Comparison of ENCODE assay signal across 22 cellular contexts in the genomic region with DNA sequence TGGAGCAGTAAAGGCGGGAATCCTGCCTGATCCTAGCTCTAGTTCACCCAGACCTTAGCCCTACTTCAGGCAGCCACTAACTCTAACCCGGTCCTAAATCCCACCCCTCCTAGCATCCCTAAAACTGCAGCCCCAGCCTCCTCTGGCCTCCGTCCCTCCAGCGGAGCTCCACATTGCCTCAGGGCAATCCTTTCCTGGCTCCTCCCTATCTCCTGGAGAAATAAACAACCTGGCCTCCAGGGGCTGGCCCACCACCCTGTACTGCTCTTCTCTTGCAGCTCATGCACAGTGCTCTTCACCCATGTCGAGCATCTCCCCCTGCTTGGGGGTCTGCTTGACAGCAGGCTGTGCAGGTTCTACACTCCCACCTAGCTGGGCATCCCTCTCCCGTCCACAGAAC. TPM values are rescaled to one million over a fixed set of nuclear protein-coding genes. Genes with fewer than 3 reads are reported as not detected.
DNase-seq lines count a peak whose midpoint lies in the region; ATAC-seq and TF ChIP-seq lines count a peak whose summit lies in the region.
"Had no signal": no experiment of that assay in that cellular context is flagged by ENCODE, and none has a peak within 500 bp of the region (broad histone marks: within the 10 kb centered on the region; RNA-seq: fewer than 3 reads in every experiment).

No MANE protein-coding gene starts in this region.

- 0 out of 2 replicates have a peak, but pooled peaks cover 3% of the 10 kb centered on the region for H4K20me1 ChIP-seq in GM23338 (replicated peaks; ENCODE audit: insufficient read depth)
- no peaks in the 10 kb centered on the region for H4K20me1 ChIP-seq in SK-N-SH (ENCODE audit: insufficient read depth)

- TF ChIP-seq EP300 in SK-N-SH (IDR thresholded peaks at IDR 0.05; ENCODE audit: borderline replicate concordance in 1 of 2, low read depth in 1 of 2, low read length in 1 of 2): no peak

- POLR2A ChIA-PET in activated CD8-positive, alpha-beta T cell treated with anti-CD3 and anti-CD28 coated beads for 36 hours (lab: Charles Lee): interaction anchor here (0.7 kb wide), 1 partner anchor 97 kb away, joined by 3 read pairs; no protein-coding TSS in a partner anchor
- POLR2A ChIA-PET in activated CD8-positive, alpha-beta T cell treated with anti-CD3 and anti-CD28 coated beads, Interleukin-2, amount 10 ng/mL, durations not matched to agents 7 days and 5 days (lab: Charles Lee): no interaction called here
- POLR2A ChIA-PET in SK-N-SH (lab: Yijun Ruan, JAX): no interaction called here

- H3K27me3 ChIP-seq in GM23338 (ENCODE audit: insufficient read depth): no peaks in the 10 kb centered on the region
- H3K27me3 ChIP-seq in SK-N-SH (ENCODE audit: insufficient read depth): no peaks in the 10 kb centered on the region

- no peak for DNase-seq in activated CD8-positive, alpha-beta T cell treated with anti-CD3 and anti-CD28 coated beads for 36 hours
- no peak for DNase-seq in activated CD8-positive, alpha-beta T cell treated with anti-CD3 and anti-CD28 coated beads, Interleukin-2, amount 10 ng/mL, durations not matched to agents 7 days and 5 days
- DNase-seq in GM23338 (ENCODE audit: low spot score) (peak; percentile 36), naive B cell (no peak), NCI-H524 treated with DMSO at 0.1 percent for 48 hours (lab: John Stamatoyannopoulos, UW) (no peak), SK-N-SH (no peak)
- no peak for DNase-seq in central memory CD4-positive, alpha-beta T cell
- DNase-seq: activated CD4-positive, alpha-beta memory T cell treated with anti-CD3 and anti-CD28 coated beads, Interleukin-2, amount 10 ng/mL, durations not matched to agents 7 days and 5 days; activated naive CD4-positive, alpha-beta T cell treated with anti-CD3 and anti-CD28 coated beads, Interleukin-2, amount 10 ng/mL, durations not matched to agents 7 days and 5 days; caudate nucleus; left cardiac atrium; mammary epithelial cell; NCI-H1048; NCI-H187 treated with DMSO at 0.1 percent for 48 hours; NCI-H526 treated with DMSO at 0.1 percent for 48 hours; nucleus accumbens; WERI-Rb-1 had no signal

- no peaks in the 10 kb centered on the region for H3K27me3 Mint-ChIP-seq in activated CD8-positive, alpha-beta T cell treated with anti-CD3 and anti-CD28 coated beads for 36 hours
- H3K27me3 Mint-ChIP-seq in activated CD8-positive, alpha-beta T cell treated with anti-CD3 and anti-CD28 coated beads, Interleukin-2, amount 10 ng/mL, durations not matched to agents 7 days and 5 days (ENCODE audit: low read depth): no peaks in the 10 kb centered on the region
- peaks cover 20% of the 10 kb centered on the region for H3K27me3 Mint-ChIP-seq in GM23338 (ENCODE audit: insufficient read depth, low read depth, poor library complexity)
- H3K27me3 Mint-ChIP-seq in activated naive CD8-positive, alpha-beta T cell: no peaks in the 10 kb centered on the region
- no peaks in the 10 kb centered on the region for H3K27me3 Mint-ChIP-seq in naive B cell
- H3K27me3 Mint-ChIP-seq: activated CD4-positive, alpha-beta memory T cell treated with anti-CD3 and anti-CD28 coated beads, Interleukin-2, amount 10 ng/mL, durations not matched to agents 7 days and 5 days; activated naive CD4-positive, alpha-beta T cell treated with anti-CD3 and anti-CD28 coated beads, Interleukin-2, amount 10 ng/mL, durations not matched to agents 7 days and 5 days had no signal

- no peak for ATAC-seq in activated CD8-positive, alpha-beta T cell treated with anti-CD3 and anti-CD28 coated beads for 36 hours
- no peak for ATAC-seq in activated CD8-positive, alpha-beta T cell treated with anti-CD3 and anti-CD28 coated beads, Interleukin-2, amount 10 ng/mL, durations not matched to agents 7 days and 5 days
- peak; percentile 54 for ATAC-seq in GM23338
- ATAC-seq in naive B cell (ENCODE audit: low read depth in 2 of 2): no peak
- ATAC-seq: left cardiac atrium had no signal

- H2AFZ ChIP-seq in GM23338 (no peak overlapping the region), SK-N-SH (ENCODE audit: low read depth) (no peak overlapping the region)

- H3K9me3 ChIP-seq in SK-N-SH: no peaks in the 10 kb centered on the region
- H3K9me3 ChIP-seq: HAP-1 had no signal

- no peak overlapping the region for H3K9ac ChIP-seq in SK-N-SH

- CTCF ChIA-PET in activated CD8-positive, alpha-beta T cell treated with anti-CD3 and anti-CD28 coated beads for 36 hours (lab: Charles Lee): interaction anchor here (1.0 to 9.9 kb wide), 7 partner anchors 9 to 171 kb away, joined by 4 to 112 read pairs (median 6); no protein-coding TSS in a partner anchor
- CTCF ChIA-PET in activated CD8-positive, alpha-beta T cell treated with anti-CD3 and anti-CD28 coated beads, Interleukin-2, amount 10 ng/mL, durations not matched to agents 7 days and 5 days (lab: Charles Lee): interaction anchor here (1.1 to 7.7 kb wide), 4 partner anchors 7 to 275 kb away, joined by 3 to 65 read pairs (median 25); a partner anchor contains a TSS
- CTCF ChIA-PET in SK-N-SH (lab: Yijun Ruan, JAX): interaction anchor here (0.6 to 3.3 kb wide), 4 partner anchors 12 to 286 kb away, joined by 3 to 36 read pairs (median 5); no protein-coding TSS in a partner anchor

- no peak overlapping the region for H3K4me2 ChIP-seq in GM23338
- no peak overlapping the region for H3K4me2 ChIP-seq in SK-N-SH

- H3K9me2 ChIP-seq in GM23338 (ENCODE audit: insufficient read depth): no peaks in the 10 kb centered on the region
- H3K9me2 ChIP-seq in SK-N-SH: no peaks in the 10 kb centered on the region

- H3K4me1 Mint-ChIP-seq in activated CD8-positive, alpha-beta T cell treated with anti-CD3 and anti-CD28 coated beads for 36 hours (ENCODE audit: low read depth): peaks cover 79% of the 10 kb centered on the region
- peaks cover 71% of the 10 kb centered on the region for H3K4me1 Mint-ChIP-seq in activated CD8-positive, alpha-beta T cell treated with anti-CD3 and anti-CD28 coated beads, Interleukin-2, amount 10 ng/mL, durations not matched to agents 7 days and 5 days (ENCODE audit: low read depth)
- peaks cover 14% of the 10 kb centered on the region for H3K4me1 Mint-ChIP-seq in GM23338
- peaks cover 81% of the 10 kb centered on the region for H3K4me1 Mint-ChIP-seq in activated naive CD8-positive, alpha-beta T cell (ENCODE audit: low read depth)
- H3K4me1 Mint-ChIP-seq in naive B cell: peaks cover 89 to 99% (median 96%) of the 10 kb centered on the region in 3 donors

- intact Hi-C loops in activated CD8-positive, alpha-beta T cell treated with anti-CD3 and anti-CD28 coated beads for 36 hours (cut with micrococcal nuclease): no loop called here

- H3K4me3 ChIP-seq in GM23338: no peak overlapping the region
- no peak overlapping the region for H3K4me3 ChIP-seq in SK-N-SH (ENCODE audit: low read depth in 2 of 2, low read length in 1 of 2)
- H3K4me3 ChIP-seq: HAP-1, skin epidermis had no signal

- H3K79me2 ChIP-seq in GM23338 (replicated peaks; ENCODE audit: insufficient read depth) (no peaks in the 10 kb centered on the region), SK-N-SH (ENCODE audit: insufficient read depth) (no peaks in the 10 kb centered on the region)

- no peak overlapping the region for H3K4me3 Mint-ChIP-seq in activated CD8-positive, alpha-beta T cell treated with anti-CD3 and anti-CD28 coated beads for 36 hours
- H3K4me3 Mint-ChIP-seq in activated CD8-positive, alpha-beta T cell treated with anti-CD3 and anti-CD28 coated beads, Interleukin-2, amount 10 ng/mL, durations not matched to agents 7 days and 5 days: no peak overlapping the region
- H3K4me3 Mint-ChIP-seq in GM23338 (no peak overlapping the region), naive B cell (peak overlapping the region; percentile 12 to 76 (median 62))
- peak overlapping the region; percentile 35 for H3K4me3 Mint-ChIP-seq in activated naive CD8-positive, alpha-beta T cell
- H3K4me3 Mint-ChIP-seq: activated CD4-positive, alpha-beta memory T cell treated with anti-CD3 and anti-CD28 coated beads, Interleukin-2, amount 10 ng/mL, durations not matched to agents 7 days and 5 days; activated naive CD4-positive, alpha-beta T cell treated with anti-CD3 and anti-CD28 coated beads, Interleukin-2, amount 10 ng/mL, durations not matched to agents 7 days and 5 days had no signal

- 72% methylated on average over 5 of the region's 6 CpGs for WGBS in SK-N-SH (ENCODE audit: low lambda C conversion rate)

- no peak for TF ChIP-seq RAD21 in SK-N-SH (IDR thresholded peaks at IDR 0.05; ENCODE audit: low read length)

- H3K4me1 ChIP-seq in GM23338 (ENCODE audit: insufficient read depth) (peaks cover 15% of the 10 kb centered on the region; the same call in 1 of the 2 replicates), SK-N-SH (ENCODE audit: control insufficient read depth in 1 of 2, insufficient read depth in 2 of 2, low read depth in 1 of 2, low read length in 1 of 2) (peaks cover 18 to 29% of the 10 kb centered on the region in 2 experiments; a peak in 3 of 4 replicates)

- H3K27ac ChIP-seq in GM23338 (ENCODE audit: low read depth): no peak overlapping the region
- H3K27ac ChIP-seq in SK-N-SH (ENCODE audit: low read depth in 2 of 2, low read length in 1 of 2): no peak overlapping the region
- H3K27ac ChIP-seq: epithelial cell of prostate, skin epidermis, WERI-Rb-1 had no signal

- H3K36me3 ChIP-seq in GM23338 (ENCODE audit: insufficient read depth): no peaks in the 10 kb centered on the region
- H3K36me3 ChIP-seq in SK-N-SH (replicated peaks in 1 of 2; ENCODE audit: control insufficient read depth in 1 of 2, insufficient read depth in 2 of 2, low read length in 1 of 2): no peaks in the 10 kb centered on the region
- H3K36me3 ChIP-seq: HAP-1, WERI-Rb-1 had no signal

- H3F3A ChIP-seq in GM23338 (replicated peaks; ENCODE audit: low read depth) (no peaks in the 10 kb centered on the region), SK-N-SH (replicated peaks; ENCODE audit: insufficient read depth) (no peaks in the 10 kb centered on the region)

- peaks cover 31% of the 10 kb centered on the region for H3K36me3 Mint-ChIP-seq in activated CD8-positive, alpha-beta T cell treated with anti-CD3 and anti-CD28 coated beads for 36 hours (ENCODE audit: low read depth)
- H3K36me3 Mint-ChIP-seq in activated CD8-positive, alpha-beta T cell treated with anti-CD3 and anti-CD28 coated beads, Interleukin-2, amount 10 ng/mL, durations not matched to agents 7 days and 5 days (ENCODE audit: low read depth): peaks cover 15% of the 10 kb centered on the region
- H3K36me3 Mint-ChIP-seq in GM23338 (ENCODE audit: low read depth): peaks cover 3% of the 10 kb centered on the region; the same call in 1 of the 3 replicates
- peaks cover 16% of the 10 kb centered on the region for H3K36me3 Mint-ChIP-seq in activated naive CD8-positive, alpha-beta T cell
- H3K36me3 Mint-ChIP-seq in naive B cell: peaks cover 12 to 16% of the 10 kb centered on the region in 2 donors

- no peak for TF ChIP-seq CTCF in activated CD8-positive, alpha-beta T cell treated with anti-CD3 and anti-CD28 coated beads for 36 hours (IDR thresholded peaks at IDR 0.05)
- TF ChIP-seq CTCF in GM23338 (conservative IDR thresholded peaks at IDR 0.05; ENCODE audit: low read depth in 2 of 2): no peak
- no peak for TF ChIP-seq CTCF in SK-N-SH (IDR thresholded peaks at IDR 0.05)

- peak overlapping the region; percentile 0 for H3K27ac Mint-ChIP-seq in activated CD8-positive, alpha-beta T cell treated with anti-CD3 and anti-CD28 coated beads for 36 hours
- H3K27ac Mint-ChIP-seq in activated CD8-positive, alpha-beta T cell treated with anti-CD3 and anti-CD28 coated beads, Interleukin-2, amount 10 ng/mL, durations not matched to agents 7 days and 5 days: no peak overlapping the region
- H3K27ac Mint-ChIP-seq in GM23338: no peak overlapping the region
- peak overlapping the region; percentile 82 for H3K27ac Mint-ChIP-seq in activated naive CD8-positive, alpha-beta T cell
- H3K27ac Mint-ChIP-seq in naive B cell: peak overlapping the region in 4 of 6 donors; percentile 37 to 94 (median 72)
- H3K27ac Mint-ChIP-seq: activated CD4-positive, alpha-beta memory T cell treated with anti-CD3 and anti-CD28 coated beads, Interleukin-2, amount 10 ng/mL, durations not matched to agents 7 days and 5 days; activated naive CD4-positive, alpha-beta T cell treated with anti-CD3 and anti-CD28 coated beads, Interleukin-2, amount 10 ng/mL, durations not matched to agents 7 days and 5 days had no signal

- H3K9me3 Mint-ChIP-seq in activated CD8-positive, alpha-beta T cell treated with anti-CD3 and anti-CD28 coated beads for 36 hours: peaks cover 2% of the 10 kb centered on the region
- no peaks in the 10 kb centered on the region for H3K9me3 Mint-ChIP-seq in activated CD8-positive, alpha-beta T cell treated with anti-CD3 and anti-CD28 coated beads, Interleukin-2, amount 10 ng/mL, durations not matched to agents 7 days and 5 days (ENCODE audit: insufficient read depth)
- H3K9me3 Mint-ChIP-seq in GM23338: no peaks in the 10 kb centered on the region
- no peaks in the 10 kb centered on the region for H3K9me3 Mint-ChIP-seq in activated naive CD8-positive, alpha-beta T cell (ENCODE audit: low read depth)
- H3K9me3 Mint-ChIP-seq in naive B cell: no peaks in the 10 kb centered on the region
- H3K9me3 Mint-ChIP-seq: activated CD4-positive, alpha-beta memory T cell treated with anti-CD3 and anti-CD28 coated beads, Interleukin-2, amount 10 ng/mL, durations not matched to agents 7 days and 5 days; activated naive CD4-positive, alpha-beta T cell treated with anti-CD3 and anti-CD28 coated beads, Interleukin-2, amount 10 ng/mL, durations not matched to agents 7 days and 5 days had no signal

RNA-seq across cellular contexts. Expression of a gene that starts 6.7 kb away (rescaled TPM):
- total RNA-seq in activated CD8-positive, alpha-beta T cell treated with anti-CD3 and anti-CD28 coated beads for 36 hours: 10 to 100 TPM; 37.7 to 40.7 TPM
- total RNA-seq in activated CD8-positive, alpha-beta T cell treated with anti-CD3 and anti-CD28 coated beads, Interleukin-2, amount 10 ng/mL, durations not matched to agents 7 days and 5 days: 10 to 100 TPM; 15.7 to 16.3 TPM
- total RNA-seq in GM23338 (2014; rRNA removed; shearing (Covaris generic)): 2.3 and 2.4 TPM in 2 replicates
- polyA plus RNA-seq in GM23338 (2016; fragmentation: Nextera tagmentation; extraction: Ambion mirVana) (4.6 and 5.1 TPM in 2 replicates), naive B cell (ENCODE audit: low read depth in 6 of 6) (10 to 100 TPM; 16.5 to 96.9 (median 24.0) TPM), SK-N-SH (2012; rRNA removed) (0.15 and 0.49 TPM in 2 replicates)
- polyA plus RNA-seq in SK-N-SH (2012; cell fraction: cytosol; rRNA removed): 0.18 and 0.29 TPM in 2 replicates
- 0.89 and 0.94 TPM in 2 replicates for polyA plus RNA-seq in SK-N-SH (2012; cell fraction: nucleus; rRNA removed)
- total RNA-seq: A172 had no signal

RNA-seq across cellular contexts. Expression of a gene that starts 49.6 kb away (rescaled TPM):
- total RNA-seq in activated CD8-positive, alpha-beta T cell treated with anti-CD3 and anti-CD28 coated beads for 36 hours: 10 to 100 TPM; 12.4 to 12.8 TPM
- 10 to 100 TPM; 14.0 to 14.3 TPM for total RNA-seq in activated CD8-positive, alpha-beta T cell treated with anti-CD3 and anti-CD28 coated beads, Interleukin-2, amount 10 ng/mL, durations not matched to agents 7 days and 5 days
- total RNA-seq in GM23338 (2014; rRNA removed; shearing (Covaris generic)): 50.8 and 61.2 TPM in 2 replicates
- polyA plus RNA-seq in GM23338 (2016; fragmentation: Nextera tagmentation; extraction: Ambion mirVana): 18.7 and 19.4 TPM in 2 replicates
- polyA plus RNA-seq in naive B cell (ENCODE audit: low read depth in 6 of 6): 10 to 100 TPM in 5 of 6 donors, 1 to 10 TPM in 1; 6.0 to 27.0 (median 12.2) TPM
- polyA plus RNA-seq in SK-N-SH (2012; rRNA removed): 6.9 and 8.5 TPM in 2 replicates
- 2.4 and 4.9 TPM in 2 replicates for polyA plus RNA-seq in SK-N-SH (2012; cell fraction: cytosol; rRNA removed)
- 6.9 and 7.4 TPM in 2 replicates for polyA plus RNA-seq in SK-N-SH (2012; cell fraction: nucleus; rRNA removed)

RNA-seq across cellular contexts. Expression of a gene that starts 55.5 kb away (rescaled TPM):
- total RNA-seq in activated CD8-positive, alpha-beta T cell treated with anti-CD3 and anti-CD28 coated beads for 36 hours: under 1 TPM; 0.63 to 0.95 TPM
- total RNA-seq in activated CD8-positive, alpha-beta T cell treated with anti-CD3 and anti-CD28 coated beads, Interleukin-2, amount 10 ng/mL, durations not matched to agents 7 days and 5 days: under 1 TPM; 0.37 to 0.73 TPM
- 34.3 and 42.5 TPM in 2 replicates for total RNA-seq in GM23338 (2014; rRNA removed; shearing (Covaris generic))
- polyA plus RNA-seq in GM23338 (2016; fragmentation: Nextera tagmentation; extraction: Ambion mirVana): 5.1 and 6.2 TPM in 2 replicates
- not detected for polyA plus RNA-seq in naive B cell (ENCODE audit: low read depth in 6 of 6)
- polyA plus RNA-seq in SK-N-SH (2012; rRNA removed): 0.71 and 2.4 TPM in 2 replicates
- 0.85 and 1.7 TPM in 2 replicates for polyA plus RNA-seq in SK-N-SH (2012; cell fraction: cytosol; rRNA removed)
- polyA plus RNA-seq in SK-N-SH (2012; cell fraction: nucleus; rRNA removed): 3.7 and 4.4 TPM in 2 replicates

Comparison
In these comparisons a context has a peak if more than half of its experiments do, and no peak if none do; other contexts are left out.
1. H3K27ac Mint-ChIP-seq: peak in activated CD8-positive, alpha-beta T cell treated with anti-CD3 and anti-CD28 coated beads for 36 hours (single experiment), activated naive CD8-positive, alpha-beta T cell (single experiment) and naive B cell (4 of 6); none in activated CD8-positive, alpha-beta T cell treated with anti-CD3 and anti-CD28 coated beads, Interleukin-2, amount 10 ng/mL, durations not matched to agents 7 days and 5 days (single experiment) and GM23338 (single experiment).
2. H3K4me3 Mint-ChIP-seq: peak in activated naive CD8-positive, alpha-beta T cell (single experiment) and naive B cell (8 of 8); none in activated CD8-positive, alpha-beta T cell treated with anti-CD3 and anti-CD28 coated beads for 36 hours (single experiment), activated CD8-positive, alpha-beta T cell treated with anti-CD3 and anti-CD28 coated beads, Interleukin-2, amount 10 ng/mL, durations not matched to agents 7 days and 5 days (single experiment) and GM23338 (single experiment).
3. RNA of a gene that starts 55.5 kb away (total RNA-seq): 34.3 to 42.5 TPM in GM23338; 0.63 to 0.95 TPM in activated CD8-positive, alpha-beta T cell treated with anti-CD3 and anti-CD28 coated beads for 36 hours and 0.37 to 0.73 TPM in activated CD8-positive, alpha-beta T cell treated with anti-CD3 and anti-CD28 coated beads, Interleukin-2, amount 10 ng/mL, durations not matched to agents 7 days and 5 days; every median in the first group is over 10 times any median in the second.